In the genomic region with DNA sequence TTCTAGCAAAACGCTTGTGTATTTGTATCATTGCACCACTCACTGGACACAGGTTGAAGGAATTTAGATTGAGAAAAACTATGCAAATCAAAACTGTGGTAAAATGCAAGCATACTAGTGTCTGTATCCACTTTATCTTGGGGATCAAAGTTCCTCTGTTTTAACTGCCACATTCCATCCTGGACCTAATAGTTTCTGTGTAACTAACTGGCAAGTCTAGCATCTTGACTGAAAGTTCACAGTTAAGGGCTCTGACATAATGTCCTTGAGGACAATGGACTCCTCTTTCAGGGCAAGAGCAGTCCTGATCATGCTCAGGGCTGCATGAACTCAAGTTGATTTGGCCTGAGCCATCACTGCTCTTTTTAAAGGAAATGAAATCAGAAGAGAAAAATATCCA, we compare ENCODE assay signal across 32 cellular contexts. TPM values are rescaled to one million over a fixed set of nuclear protein-coding genes. Genes with fewer than 3 reads are reported as not detected.
DNase-seq lines count a peak whose midpoint lies in the region; ATAC-seq and TF ChIP-seq lines count a peak whose summit lies in the region.
"Had no signal": no experiment of that assay in that cellular context is flagged by ENCODE, and none has a peak within 500 bp of the region (broad histone marks: within the 10 kb centered on the region; RNA-seq: fewer than 3 reads in every experiment).

No MANE protein-coding gene starts in this region.

- H3K27me3 Mint-ChIP-seq in nephron progenitor cell (ENCODE audit: low read depth, poor library complexity): peaks cover 3% of the 10 kb centered on the region
- H3K27me3 Mint-ChIP-seq: activated CD4-positive, alpha-beta T cell treated with anti-CD3 and anti-CD28 coated beads, Interleukin-2, amount 10 ng/mL, durations not matched to agents 7 days and 5 days had no signal

- intact Hi-C loops in IMR-90 (cut with micrococcal nuclease) (no loop called here), sciatic nerve (cut with DNase I) (no loop called here), sigmoid colon (cut with DNase I) (no loop called here)

- ATAC-seq in IMR-90 (ENCODE audit: low read depth) (peak; percentile 19; the same call in 1 of the 2 replicates), sciatic nerve (peak; percentile 65)
- ATAC-seq: GM12878 had no signal

- H2AFZ ChIP-seq in IMR-90 (replicated peaks; ENCODE audit: low read length, poor library complexity): no peak overlapping the region

- in situ Hi-C loops in IMR-90 (cut with MboI; ENCODE audit: low sequenced_read_pairs) (no loop called here), astrocyte of the spinal cord (cut with HindIII; ENCODE audit: low sequenced_read_pairs) (no loop called here), ACHN (cut with HindIII; ENCODE audit: low pct_ligation_motif_present, low pct_unique_long_range_greater_than_20kb, low sequenced_read_pairs) (no loop called here)

- H4K91ac ChIP-seq in IMR-90 (ENCODE audit: insufficient read depth, low read depth, low read length): no peak overlapping the region

- no peak overlapping the region for H2BK20ac ChIP-seq in IMR-90 (ENCODE audit: low read depth, low read length)

- TF ChIP-seq RAD21 in IMR-90 (IDR thresholded peaks at IDR 0.05; ENCODE audit: low read length): no peak

- BruUV-seq in IMR-90 (replicated peaks; lab: Mats Ljungman, UMichigan): no TSS peak

- no peak overlapping the region for H3K23ac ChIP-seq in IMR-90 (ENCODE audit: low read depth, low read length)

- H3K79me1 ChIP-seq in IMR-90 (ENCODE audit: low read depth in 1 of 2, low read length in 2 of 2): no peaks in the 10 kb centered on the region

- H3K4me1 ChIP-seq in IMR-90 (ENCODE audit: control insufficient read depth, insufficient read depth, low read length): peaks cover 4% of the 10 kb centered on the region
- H3K4me1 ChIP-seq in sigmoid colon: peaks cover 0 to 70% (median 51%) of the 10 kb centered on the region in 4 donors

- no peak overlapping the region for H2AK5ac ChIP-seq in IMR-90 (ENCODE audit: low read depth, low read length)

- no peak overlapping the region for H3K14ac ChIP-seq in IMR-90 (replicated peaks; ENCODE audit: low read depth, low read length)

- no peak overlapping the region for H2BK15ac ChIP-seq in IMR-90 (ENCODE audit: low read depth, low read length)

- POLR2A ChIA-PET in IMR-90 (lab: Charles Lee; ENCODE audit: unreplicated experiment): no interaction called here

- H3K36me3 ChIP-seq in IMR-90 (ENCODE audit: control insufficient read depth, insufficient read depth, low read length) (no peaks in the 10 kb centered on the region), sigmoid colon (no peaks in the 10 kb centered on the region)
- H3K36me3 ChIP-seq: esophagus squamous epithelium, Peyer's patch, transverse colon had no signal

- no peak overlapping the region for H3K27ac Mint-ChIP-seq in nephron progenitor cell
- H3K27ac Mint-ChIP-seq: activated CD4-positive, alpha-beta T cell treated with anti-CD3 and anti-CD28 coated beads, Interleukin-2, amount 10 ng/mL, durations not matched to agents 7 days and 5 days; activated naive CD8-positive, alpha-beta T cell treated with anti-CD3 and anti-CD28 coated beads for 36 hours; HFFc6 had no signal

- H2AK9ac ChIP-seq in IMR-90 (replicated peaks; ENCODE audit: low read depth, low read length, poor library complexity): no peak overlapping the region

- no peak overlapping the region for H3K4ac ChIP-seq in IMR-90 (ENCODE audit: low read depth, low read length)

- H3K9ac ChIP-seq in IMR-90 (ENCODE audit: low read depth, low read length): no peak overlapping the region

- no CpG with 5 or more reads among the region's 1 CpG for WGBS in IMR-90 (ENCODE audit: extremely low coverage in 2 of 2, insufficient read length in 1 of 2), 2 experiments
- 61 to 67% methylated on average over 1 of the region's 1 CpG for WGBS in sigmoid colon, 2 donors

- H3K4me2 ChIP-seq in IMR-90 (ENCODE audit: low read depth, low read length): no peak overlapping the region

- H3K27ac ChIP-seq in IMR-90 (ENCODE audit: insufficient read depth, low read length) (no peak overlapping the region), sigmoid colon (peak overlapping the region in 2 of 4 donors; percentile 4 to 30)
- H3K27ac ChIP-seq: esophagus squamous epithelium, Peyer's patch, transverse colon had no signal

- no peaks in the 10 kb centered on the region for H3K9me3 ChIP-seq in IMR-90 (ENCODE audit: control insufficient read depth, insufficient read depth, low read length)
- no peaks in the 10 kb centered on the region for H3K9me3 ChIP-seq in sigmoid colon
- H3K9me3 ChIP-seq: esophagus squamous epithelium, Peyer's patch, transverse colon had no signal

- CTCF ChIA-PET in IMR-90 (lab: Yijun Ruan, JAX): no interaction called here

- no peak for TF ChIP-seq POLR2A in IMR-90 (IDR thresholded peaks at IDR 0.05; ENCODE audit: low read depth, low read length)
- TF ChIP-seq POLR2A in sigmoid colon (IDR thresholded peaks at IDR 0.05): no peak

- no peaks in the 10 kb centered on the region for H3K36me3 Mint-ChIP-seq in nephron progenitor cell (ENCODE audit: low read depth)
- H3K36me3 Mint-ChIP-seq: activated naive CD8-positive, alpha-beta T cell treated with anti-CD3 and anti-CD28 coated beads for 36 hours had no signal

- no peaks in the 10 kb centered on the region for H3K9me3 Mint-ChIP-seq in nephron progenitor cell
- H3K9me3 Mint-ChIP-seq: activated CD4-positive, alpha-beta T cell treated with anti-CD3 and anti-CD28 coated beads, Interleukin-2, amount 10 ng/mL, durations not matched to agents 7 days and 5 days; activated naive CD8-positive, alpha-beta T cell treated with anti-CD3 and anti-CD28 coated beads for 36 hours; central memory CD8-positive, alpha-beta T cell; HFFc6 had no signal

- TF ChIP-seq EP300 in sigmoid colon (IDR thresholded peaks at IDR 0.05): no peak

- H3K4me3 ChIP-seq in IMR-90 (ENCODE audit: insufficient read depth, low read depth, low read length) (no peak overlapping the region), astrocyte of the spinal cord (ENCODE audit: low read depth, low read length) (no peak overlapping the region), sigmoid colon (no peak overlapping the region)
- H3K4me3 ChIP-seq: esophagus squamous epithelium, GM12878, Peyer's patch, transverse colon had no signal

- no peak overlapping the region for H3K56ac ChIP-seq in IMR-90 (ENCODE audit: extremely low read depth, insufficient read depth, low read length)

- no peaks in the 10 kb centered on the region; the same call in 1 of the 2 replicates for H3K9me1 ChIP-seq in IMR-90 (ENCODE audit: insufficient read depth, low read length)

- no peak overlapping the region for H2BK5ac ChIP-seq in IMR-90 (ENCODE audit: low read depth, low read length, poor library complexity, severe bottlenecking)

- H2BK120ac ChIP-seq in IMR-90 (ENCODE audit: low read depth, low read length): no peak overlapping the region

- no peak overlapping the region for H3K4me3 Mint-ChIP-seq in nephron progenitor cell
- H3K4me3 Mint-ChIP-seq: activated CD4-positive, alpha-beta T cell treated with anti-CD3 and anti-CD28 coated beads, Interleukin-2, amount 10 ng/mL, durations not matched to agents 7 days and 5 days; activated naive CD8-positive, alpha-beta T cell treated with anti-CD3 and anti-CD28 coated beads for 36 hours; central memory CD8-positive, alpha-beta T cell; HFFc6 had no signal

- no peak overlapping the region for H4K5ac ChIP-seq in IMR-90 (ENCODE audit: low read depth, low read length)

- DNase-seq in IMR-90 (no peak), astrocyte of the spinal cord (ENCODE audit: low read depth, low spot score) (peak; percentile 27), left kidney (ENCODE audit: low read depth, low spot score) (peak; percentile 24), sciatic nerve (ENCODE audit: low spot score) (no peak), nephron progenitor cell (no peak), sigmoid colon (no peak), ACHN (no peak), SIG-M5 treated with dmso at 0.1 percent for 504 hours (lab: John Stamatoyannopoulos, UW; ENCODE audit: unreplicated experiment) (no peak)
- DNase-seq: activated CD4-positive, alpha-beta T cell treated with anti-CD3 and anti-CD28 coated beads, Interleukin-2, amount 10 ng/mL, durations not matched to agents 7 days and 5 days; activated effector memory CD4-positive, alpha-beta T cell treated with anti-CD3 and anti-CD28 coated beads, Interleukin-2, amount 50 U/mL, for 16 hours; activated naive CD8-positive, alpha-beta T cell treated with anti-CD3 and anti-CD28 coated beads for 36 hours; activated T-cell treated with anti-CD3 and anti-CD28 coated beads, Interleukin-2, amount 50 U/mL, for 1 hour; aorta; dermis blood vessel endothelial cell; esophagus squamous epithelium; GOT3; HFFc6; left cardiac atrium; mesendoderm; NCI-H1048; NCI-H1694; NCI-H446 treated with DMSO at 0.1 percent for 48 hours; NCI-H774; Peyer's patch; posterior cingulate gyrus; SIG-M5; stimulated activated CD4-positive, alpha-beta T cell treated with anti-CD3 and anti-CD28 coated beads, Interleukin-15, amount 100 ng/mL, for 24 hours; stimulated activated CD4-positive, alpha-beta T cell treated with anti-CD3 and anti-CD28 coated beads, Interleukin-4, amount 100 ng/mL, for 4 hours; T1000; transverse colon had no signal

- H3K18ac ChIP-seq in IMR-90 (ENCODE audit: low read depth, low read length): no peak overlapping the region

- H3K4me1 Mint-ChIP-seq in nephron progenitor cell: peaks cover 8% of the 10 kb centered on the region
- H3K4me1 Mint-ChIP-seq: activated CD4-positive, alpha-beta T cell treated with anti-CD3 and anti-CD28 coated beads, Interleukin-2, amount 10 ng/mL, durations not matched to agents 7 days and 5 days; activated naive CD8-positive, alpha-beta T cell treated with anti-CD3 and anti-CD28 coated beads for 36 hours; central memory CD8-positive, alpha-beta T cell had no signal

- H4K8ac ChIP-seq in IMR-90 (ENCODE audit: low read depth in 2 of 2, low read length in 2 of 2): no peak overlapping the region

- dilution Hi-C loops in IMR-90 (cut with HindIII; ENCODE audit: low sequenced_read_pairs, unreplicated experiment): no loop called here

- H3K27me3 ChIP-seq in IMR-90 (ENCODE audit: control insufficient read depth, insufficient read depth, low read length): peaks cover 3% of the 10 kb centered on the region
- H3K27me3 ChIP-seq in sigmoid colon: no peaks in the 10 kb centered on the region
- H3K27me3 ChIP-seq: esophagus squamous epithelium, Peyer's patch, transverse colon had no signal

- TF ChIP-seq CTCF in IMR-90 (conservative IDR thresholded peaks at IDR 0.05; ENCODE audit: low read depth, low read length) (no peak), astrocyte of the spinal cord (IDR thresholded peaks at IDR 0.05; ENCODE audit: low read depth, low read length) (no peak), nephron progenitor cell (IDR thresholded peaks at IDR 0.05) (no peak), sigmoid colon (IDR thresholded peaks at IDR 0.05) (no peak)

- no peaks in the 10 kb centered on the region for H4K20me1 ChIP-seq in IMR-90 (ENCODE audit: insufficient read depth, low read length)

RNA-seq across cellular contexts. Expression of a gene that starts 30.7 kb away (rescaled TPM):
- total RNA-seq in IMR-90 (2012; rRNA removed): 2.0 and 2.2 TPM in 2 replicates
- polyA plus RNA-seq in IMR-90 (2012; rRNA removed): 1.2 and 1.4 TPM in 2 replicates
- polyA plus RNA-seq in IMR-90 (2012; cell fraction: cytosol; rRNA removed): 0.55 and 0.99 TPM in 2 replicates
- polyA plus RNA-seq in IMR-90 (2012; cell fraction: nucleus; rRNA removed; ENCODE audit: low replicate concordance): 0.38 and 2.1 TPM in 2 replicates
- 137 TPM for total RNA-seq in sciatic nerve
- total RNA-seq in sigmoid colon: 100 to 1,000 TPM in 1 of 4 donors, 10 to 100 TPM in 3; 45.3 to 129 (median 59.9) TPM
- polyA plus RNA-seq in sigmoid colon: 10 to 100 TPM in 1 of 3 donors, 1 to 10 TPM in 2; 3.7 to 12.5 (median 4.8) TPM
- total RNA-seq: activated CD4-positive, alpha-beta T cell treated with anti-CD3 and anti-CD28 coated beads, Interleukin-2, amount 10 ng/mL, durations not matched to agents 7 days and 5 days; activated naive CD8-positive, alpha-beta T cell treated with anti-CD3 and anti-CD28 coated beads for 36 hours had no signal

Comparison
In these comparisons a context has a peak if more than half of its experiments do, and no peak if none do; other contexts are left out.
1. DNase-seq: peak in astrocyte of the spinal cord (single experiment) and left kidney (single experiment); none in IMR-90 (single experiment), sciatic nerve (single experiment), nephron progenitor cell (single experiment), sigmoid colon (single experiment), ACHN (single experiment) and SIG-M5 treated with dmso at 0.1 percent for 504 hours (single experiment).
2. RNA of a gene that starts 30.7 kb away (total RNA-seq): 137 TPM in sciatic nerve (single experiment) and 45.3 to 129 TPM in sigmoid colon; 2.0 to 2.2 TPM in IMR-90; every median in the first group is over 10 times any median in the second.